Comparison of ENCODE assay signal across 18 cellular contexts in the genomic region with DNA sequence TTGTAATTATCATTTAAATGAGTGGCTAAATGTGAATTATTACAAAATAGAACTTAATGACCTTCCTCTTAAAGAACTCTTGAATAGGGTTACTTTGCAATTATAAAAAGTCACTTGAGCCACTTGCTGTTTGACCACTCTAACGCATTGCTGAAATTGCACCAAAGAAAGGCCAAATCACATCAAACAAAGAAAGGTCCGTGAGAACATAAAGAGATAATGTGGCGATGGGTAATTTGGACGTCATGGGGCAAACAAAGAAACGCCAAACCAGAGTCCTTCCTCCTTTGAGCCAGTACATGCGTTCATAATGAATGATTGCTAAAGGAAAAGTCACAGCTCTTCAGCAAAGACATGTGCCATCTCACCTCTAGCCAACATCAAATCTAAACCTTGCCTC.
DNase-seq lines count a peak whose midpoint lies in the region; ATAC-seq and TF ChIP-seq lines count a peak whose summit lies in the region.
"Had no signal": no experiment of that assay in that cellular context is flagged by ENCODE, and none has a peak within 500 bp of the region (broad histone marks: within the 10 kb centered on the region; RNA-seq: fewer than 3 reads in every experiment).

No MANE protein-coding gene starts in this region.

- H3K27me3 ChIP-seq in GM23338 (ENCODE audit: insufficient read depth) = no peaks in the 10 kb centered on the region
- no peaks in the 10 kb centered on the region for H3K27me3 ChIP-seq in Loucy (ENCODE audit: insufficient read depth, low read length, poor library complexity, severe bottlenecking)
- H3K27me3 ChIP-seq in neural progenitor cell = no peaks in the 10 kb centered on the region
- H3K27me3 ChIP-seq in ascending aorta = no peaks in the 10 kb centered on the region

- H3K9ac ChIP-seq in Loucy (ENCODE audit: low read depth, low read length, poor library complexity, severe bottlenecking) = no peak overlapping the region
- no peak overlapping the region for H3K9ac ChIP-seq in neural progenitor cell
- H3K9ac ChIP-seq: GM23248 had no signal

- H3K36me3 Mint-ChIP-seq in GM23338 (ENCODE audit: low read depth) (peaks cover 8% of the 10 kb centered on the region; the same call in 2 of the 3 replicates), neural progenitor cell (no peaks in the 10 kb centered on the region)

- H3K27ac Mint-ChIP-seq in GM23338 = no peak overlapping the region
- peak overlapping the region; percentile 14 for H3K27ac Mint-ChIP-seq in neural progenitor cell

- no peak overlapping the region for H2AFZ ChIP-seq in GM23338
- no peak overlapping the region for H2AFZ ChIP-seq in Loucy (ENCODE audit: low read length)
- no peak overlapping the region for H2AFZ ChIP-seq in neural progenitor cell (replicated peaks)
- H2AFZ ChIP-seq: GM23248, PC-9 had no signal

- H3K4me1 ChIP-seq in GM23338 (ENCODE audit: insufficient read depth) = no peaks in the 10 kb centered on the region
- H3K4me1 ChIP-seq in Loucy (ENCODE audit: insufficient read depth, low read length, poor library complexity, severe bottlenecking) = peaks cover 8% of the 10 kb centered on the region
- H3K4me1 ChIP-seq in neural progenitor cell = peaks cover 5% of the 10 kb centered on the region
- H3K4me1 ChIP-seq in ascending aorta = no peaks in the 10 kb centered on the region

- H3K9me2 ChIP-seq in GM23338 (ENCODE audit: insufficient read depth) (no peaks in the 10 kb centered on the region), Loucy (replicated peaks; ENCODE audit: low read depth, low read length) (no peaks in the 10 kb centered on the region)

- H3K9me3 ChIP-seq in Loucy (ENCODE audit: insufficient read depth, low read depth, low read length) = no peaks in the 10 kb centered on the region
- H3K9me3 ChIP-seq in neural progenitor cell (ENCODE audit: low read depth) = no peaks in the 10 kb centered on the region
- H3K9me3 ChIP-seq in ascending aorta = no peaks in the 10 kb centered on the region

- H3K79me2 ChIP-seq in GM23338 (replicated peaks; ENCODE audit: insufficient read depth) (no peaks in the 10 kb centered on the region), Loucy (ENCODE audit: insufficient read depth, low read length) (no peaks in the 10 kb centered on the region), neural progenitor cell (ENCODE audit: low read depth) (no peaks in the 10 kb centered on the region)

- peaks cover 10% of the 10 kb centered on the region; the same call in 2 of the 3 replicates for H3K4me1 Mint-ChIP-seq in GM23338
- H3K4me1 Mint-ChIP-seq in neural progenitor cell = peaks cover 11% of the 10 kb centered on the region

- intact Hi-C loops in ascending aorta (cut with DNase I) = no loop called here

- H3K4me3 Mint-ChIP-seq in GM23338 = no peak overlapping the region
- H3K4me3 Mint-ChIP-seq in neural progenitor cell = no peak overlapping the region

- no peak overlapping the region for H3K27ac ChIP-seq in GM23338 (ENCODE audit: low read depth)
- H3K27ac ChIP-seq in neural progenitor cell = no peak overlapping the region
- H3K27ac ChIP-seq in ascending aorta = no peak overlapping the region
- H3K27ac ChIP-seq: C4-2B, GM23248, PC-9, RWPE1 had no signal

- DNase-seq in GM23338 (ENCODE audit: low spot score) (peak; percentile 4), NCI-H748 treated with DMSO at 0.1 percent for 48 hours (lab: John Stamatoyannopoulos, UW) (peak; percentile 89), neural progenitor cell (ENCODE audit: low spot score) (peak; percentile 40), cerebellar cortex (ENCODE audit: low spot score) (no peak), C1 segment of cervical spinal cord (lab: John Stamatoyannopoulos, UW) (no peak), ascending aorta (ENCODE audit: low spot score in 2 of 2) (no peak)
- DNase-seq: ACHN, GDM1, GM23248, KBM-7, NCI-H1436, PC-9, SIG-M5, T-helper 1 cell had no signal

- no peak overlapping the region for H3K4me3 ChIP-seq in GM23338
- no peak overlapping the region for H3K4me3 ChIP-seq in Loucy (ENCODE audit: low read length, poor library complexity, severe bottlenecking)
- no peak overlapping the region for H3K4me3 ChIP-seq in neural progenitor cell
- no peak overlapping the region for H3K4me3 ChIP-seq in ascending aorta
- H3K4me3 ChIP-seq: GM23248, PC-9 had no signal

- H3K9me3 Mint-ChIP-seq in GM23338 = no peaks in the 10 kb centered on the region
- peaks cover 3% of the 10 kb centered on the region for H3K9me3 Mint-ChIP-seq in neural progenitor cell

- no peaks in the 10 kb centered on the region for H4K20me1 ChIP-seq in GM23338 (replicated peaks; ENCODE audit: insufficient read depth)
- no peaks in the 10 kb centered on the region for H4K20me1 ChIP-seq in Loucy (ENCODE audit: insufficient read depth, low read length, poor library complexity, severe bottlenecking)
- no peaks in the 10 kb centered on the region for H4K20me1 ChIP-seq in neural progenitor cell (ENCODE audit: low read depth)

- H3K36me3 ChIP-seq in GM23338 (ENCODE audit: insufficient read depth) (no peaks in the 10 kb centered on the region), Loucy (ENCODE audit: insufficient read depth, low read length) (no peaks in the 10 kb centered on the region), neural progenitor cell (no peaks in the 10 kb centered on the region), ascending aorta (no peaks in the 10 kb centered on the region)

- TF ChIP-seq CTCF in GM23338 (conservative IDR thresholded peaks at IDR 0.05; ENCODE audit: low read depth in 2 of 2) (no peak), Loucy (conservative IDR thresholded peaks at IDR 0.05; ENCODE audit: low read length) (no peak), neural progenitor cell (IDR thresholded peaks at IDR 0.05) (no peak), ascending aorta (IDR thresholded peaks at IDR 0.05) (no peak)

- no peak overlapping the region for H3K4me2 ChIP-seq in GM23338
- H3K4me2 ChIP-seq in Loucy (ENCODE audit: low read depth, low read length, poor library complexity, severe bottlenecking) = peak overlapping the region; percentile 42
- no peak overlapping the region for H3K4me2 ChIP-seq in neural progenitor cell
- H3K4me2 ChIP-seq: PC-9 had no signal

- H3K27me3 Mint-ChIP-seq in GM23338 (ENCODE audit: insufficient read depth, low read depth, poor library complexity) = peaks cover 3% of the 10 kb centered on the region
- H3K27me3 Mint-ChIP-seq in neural progenitor cell (ENCODE audit: insufficient read depth, low read depth) = no peaks in the 10 kb centered on the region

- no peaks in the 10 kb centered on the region for H3F3A ChIP-seq in GM23338 (replicated peaks; ENCODE audit: low read depth)
- no peaks in the 10 kb centered on the region for H3F3A ChIP-seq in Loucy (ENCODE audit: low read depth)
- no peaks in the 10 kb centered on the region for H3F3A ChIP-seq in neural progenitor cell (ENCODE audit: low read depth)

- ATAC-seq in GM23338 = no peak
- ATAC-seq: HepG2 had no signal

TF ChIP-seq in GM23338, 12 proteins besides CTCF, POLR2A, EP300 and RAD21:
- TF ChIP-seq CREB1 (CRISPR knock-in tag; IDR thresholded peaks at IDR 0.05; ENCODE audit: low read depth) = no peak
- TF ChIP-seq, protein P1, sequence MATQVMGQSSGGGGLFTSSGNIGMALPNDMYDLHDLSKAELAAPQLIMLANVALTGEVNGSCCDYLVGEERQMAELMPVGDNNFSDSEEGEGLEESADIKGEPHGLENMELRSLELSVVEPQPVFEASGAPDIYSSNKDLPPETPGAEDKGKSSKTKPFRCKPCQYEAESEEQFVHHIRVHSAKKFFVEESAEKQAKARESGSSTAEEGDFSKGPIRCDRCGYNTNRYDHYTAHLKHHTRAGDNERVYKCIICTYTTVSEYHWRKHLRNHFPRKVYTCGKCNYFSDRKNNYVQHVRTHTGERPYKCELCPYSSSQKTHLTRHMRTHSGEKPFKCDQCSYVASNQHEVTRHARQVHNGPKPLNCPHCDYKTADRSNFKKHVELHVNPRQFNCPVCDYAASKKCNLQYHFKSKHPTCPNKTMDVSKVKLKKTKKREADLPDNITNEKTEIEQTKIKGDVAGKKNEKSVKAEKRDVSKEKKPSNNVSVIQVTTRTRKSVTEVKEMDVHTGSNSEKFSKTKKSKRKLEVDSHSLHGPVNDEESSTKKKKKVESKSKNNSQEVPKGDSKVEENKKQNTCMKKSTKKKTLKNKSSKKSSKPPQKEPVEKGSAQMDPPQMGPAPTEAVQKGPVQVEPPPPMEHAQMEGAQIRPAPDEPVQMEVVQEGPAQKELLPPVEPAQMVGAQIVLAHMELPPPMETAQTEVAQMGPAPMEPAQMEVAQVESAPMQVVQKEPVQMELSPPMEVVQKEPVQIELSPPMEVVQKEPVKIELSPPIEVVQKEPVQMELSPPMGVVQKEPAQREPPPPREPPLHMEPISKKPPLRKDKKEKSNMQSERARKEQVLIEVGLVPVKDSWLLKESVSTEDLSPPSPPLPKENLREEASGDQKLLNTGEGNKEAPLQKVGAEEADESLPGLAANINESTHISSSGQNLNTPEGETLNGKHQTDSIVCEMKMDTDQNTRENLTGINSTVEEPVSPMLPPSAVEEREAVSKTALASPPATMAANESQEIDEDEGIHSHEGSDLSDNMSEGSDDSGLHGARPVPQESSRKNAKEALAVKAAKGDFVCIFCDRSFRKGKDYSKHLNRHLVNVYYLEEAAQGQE (IDR thresholded peaks at IDR 0.05; ENCODE audit: unreplicated experiment) = no peak
- no peak for TF ChIP-seq POLR2AphosphoS5 (IDR thresholded peaks at IDR 0.05; ENCODE audit: low read depth)
- TF ChIP-seq NANOG (IDR thresholded peaks at IDR 0.05; ENCODE audit: borderline replicate concordance) = no peak
- TF ChIP-seq ETS1 (IDR thresholded peaks at IDR 0.05) = no peak

Comparison
In these comparisons a context has a peak if more than half of its experiments do, and no peak if none do; other contexts are left out.
1. DNase-seq: peak in GM23338 (single experiment), NCI-H748 treated with DMSO at 0.1 percent for 48 hours (single experiment) and neural progenitor cell (single experiment); none in cerebellar cortex (single experiment), C1 segment of cervical spinal cord (0 of 14) and ascending aorta (0 of 2).